18 cellular contexts compared by ENCODE assay signal in genomic region chr16:74768239-74768638, GRCh38. TPM values are rescaled to one million over a fixed set of nuclear protein-coding genes. Genes with fewer than 3 reads are reported as not detected.
DNase-seq lines count a peak whose midpoint lies in the region; ATAC-seq and TF ChIP-seq lines count a peak whose summit lies in the region.
"Had no signal": no experiment of that assay in that cellular context is flagged by ENCODE, and none has a peak within 500 bp of the region (broad histone marks: within the 10 kb centered on the region; RNA-seq: fewer than 3 reads in every experiment).

No MANE protein-coding gene starts in this region.

- no peaks in the 10 kb centered on the region for H3K36me3 ChIP-seq in aorta (ENCODE audit: control insufficient read depth in 1 of 2, insufficient read depth in 2 of 2, low read length in 1 of 2)
- H3K36me3 ChIP-seq: HAP-1 had no signal

- H3K9me3 ChIP-seq in aorta (ENCODE audit: control insufficient read depth, low read length): peaks cover 2% of the 10 kb centered on the region
- H3K9me3 ChIP-seq: HAP-1 had no signal

- CTCF ChIA-PET in Calu3 (lab: Charles Lee): no interaction called here
- CTCF ChIA-PET in WTC11 (lab: Charles Lee): interaction anchor here (0.5 to 2.9 kb wide), 7 partner anchors 14 to 94 kb away, joined by 3 to 15 read pairs (median 5); no protein-coding TSS in a partner anchor

- H3K4me3 ChIP-seq in aorta (ENCODE audit: low read length in 2 of 2): no peak overlapping the region
- H3K4me3 ChIP-seq: GM23248, HAP-1 had no signal

- BruUV-seq in Calu3 (replicated peaks; lab: Mats Ljungman, UMichigan): no TSS peak

- no peaks in the 10 kb centered on the region for H3K27me3 Mint-ChIP-seq in Calu3 (ENCODE audit: unreplicated experiment)
- peaks cover 6% of the 10 kb centered on the region for H3K27me3 Mint-ChIP-seq in WTC11 (ENCODE audit: low read depth)
- peaks cover 67% of the 10 kb centered on the region for H3K27me3 Mint-ChIP-seq in HFFc6 (ENCODE audit: insufficient read depth)
- H3K27me3 Mint-ChIP-seq in CD14-positive monocyte (ENCODE audit: low read depth in 3 of 3): peaks cover 23 to 31% (median 25%) of the 10 kb centered on the region in 3 donors

- H3K27ac Mint-ChIP-seq in Calu3 (ENCODE audit: unreplicated experiment) (peak overlapping the region; percentile 7), WTC11 (no peak overlapping the region), HFFc6 (no peak overlapping the region), CD14-positive monocyte (no peak overlapping the region)
- H3K27ac Mint-ChIP-seq: B cell; CD4-positive, alpha-beta memory T cell had no signal

- H3K36me3 Mint-ChIP-seq in Calu3 (ENCODE audit: insufficient read depth, unreplicated experiment) (peaks cover 47% of the 10 kb centered on the region), WTC11 (peaks cover 3% of the 10 kb centered on the region; the same call in 1 of the 2 replicates), HFFc6 (ENCODE audit: low read depth) (no peaks in the 10 kb centered on the region), CD14-positive monocyte (no peaks in the 10 kb centered on the region)
- H3K36me3 Mint-ChIP-seq: CD4-positive, alpha-beta memory T cell had no signal

- POLR2A ChIA-PET in WTC11 (lab: Charles Lee): no interaction called here

- no peak for DNase-seq in Calu3
- no peak for DNase-seq in WTC11 (ENCODE audit: low spot score)
- DNase-seq in posterior vena cava (ENCODE audit: low spot score): peak; percentile 73
- no peak for DNase-seq in aorta
- no peak for DNase-seq in activated CD8-positive, alpha-beta memory T cell treated with anti-CD3 and anti-CD28 coated beads, Interleukin-2, amount 50 U/mL, for 48 hours
- no peak for DNase-seq in HFFc6
- no peak for DNase-seq in CD14-positive monocyte (ENCODE audit: low spot score)
- DNase-seq: C1 segment of cervical spinal cord; CD4-positive, alpha-beta memory T cell; DMS153; DMS79 treated with DMSO at 0.1 percent for 48 hours; EL; GM23248; IMR-90; KBM-7 had no signal

- no peak overlapping the region for H3K27ac ChIP-seq in aorta (ENCODE audit: low read depth in 1 of 2, low read length in 2 of 2)
- H3K27ac ChIP-seq: GM23248, HL-60 had no signal

- ATAC-seq in WTC11 (peak; percentile 46), aorta (ENCODE audit: low FRiP score) (peak; percentile 44)

- H3K27me3 ChIP-seq in aorta (ENCODE audit: control insufficient read depth in 1 of 2, insufficient read depth in 2 of 2, low read length in 1 of 2): no peaks in the 10 kb centered on the region

- H3K4me1 Mint-ChIP-seq in Calu3 (ENCODE audit: low read depth, unreplicated experiment): peaks cover 35% of the 10 kb centered on the region
- H3K4me1 Mint-ChIP-seq in WTC11: peaks cover under 1% of the 10 kb centered on the region; the same call in 1 of the 2 replicates
- no peaks in the 10 kb centered on the region for H3K4me1 Mint-ChIP-seq in HFFc6 (ENCODE audit: low read depth)
- H3K4me1 Mint-ChIP-seq in CD14-positive monocyte: peaks cover 2% of the 10 kb centered on the region
- H3K4me1 Mint-ChIP-seq: CD4-positive, alpha-beta memory T cell had no signal

- TF ChIP-seq CTCF in Calu3 (IDR thresholded peaks at IDR 0.05; ENCODE audit: unreplicated experiment) (no peak), WTC11 (IDR thresholded peaks at IDR 0.05) (no peak), HFFc6 (IDR thresholded peaks at IDR 0.05) (no peak), CD14-positive monocyte (IDR thresholded peaks at IDR 0.05) (no peak)

- H3K4me3 Mint-ChIP-seq in Calu3 (ENCODE audit: low read depth, unreplicated experiment) (no peak overlapping the region), WTC11 (no peak overlapping the region), HFFc6 (no peak overlapping the region), CD14-positive monocyte (no peak overlapping the region)
- H3K4me3 Mint-ChIP-seq: B cell; CD4-positive, alpha-beta memory T cell had no signal

- H3K9me3 Mint-ChIP-seq in Calu3 (ENCODE audit: low read depth, unreplicated experiment) (no peaks in the 10 kb centered on the region), WTC11 (peaks cover 12% of the 10 kb centered on the region), HFFc6 (no peaks in the 10 kb centered on the region), CD14-positive monocyte (peaks cover 0 to 12% (median 0%) of the 10 kb centered on the region in 7 donors)

- H3K4me1 ChIP-seq in aorta (ENCODE audit: control insufficient read depth in 1 of 2, insufficient read depth in 2 of 2, low read length in 2 of 2): no peaks in the 10 kb centered on the region
- H3K4me1 ChIP-seq: HAP-1 had no signal

- WGBS in aorta, 2 donors: 63 to 65% methylated on average over 6 of the region's 6 CpGs

- intact Hi-C loops in Calu3 (cut with micrococcal nuclease; ENCODE audit: unreplicated experiment): no loop called here
- intact Hi-C loops in posterior vena cava (cut with DNase I): no loop called here
- intact Hi-C loops in aorta (cut with DNase I): no loop called here
- intact Hi-C loops in CD14-positive monocyte (cut with micrococcal nuclease): no loop called here

TF ChIP-seq in WTC11, 78 proteins besides CTCF, POLR2A, EP300 and RAD21:
- TF ChIP-seq ZNF121 (CRISPR knock-in tag; IDR thresholded peaks at IDR 0.05): no peak
- no peak for TF ChIP-seq ATF1 (CRISPR knock-in tag; IDR thresholded peaks at IDR 0.05)
- no peak for TF ChIP-seq ZNF512 (CRISPR knock-in tag; IDR thresholded peaks at IDR 0.05; ENCODE audit: borderline replicate concordance)
- no peak for TF ChIP-seq NR3C1 (CRISPR knock-in tag; conservative IDR thresholded peaks at IDR 0.05; ENCODE audit: low read depth)
- TF ChIP-seq E2F4 (CRISPR knock-in tag; IDR thresholded peaks at IDR 0.05; ENCODE audit: borderline replicate concordance, low read depth): no peak
- no peak for TF ChIP-seq NR2C2 (CRISPR knock-in tag; IDR thresholded peaks at IDR 0.05)
TF ChIP-seq in WTC11: peak in this region for 0.

RNA-seq across cellular contexts. Expression of gene FA2H, which starts 6.4 kb away (rescaled TPM):
- total RNA-seq in Calu3 (2022) (74.2 and 122 TPM in 2 replicates), WTC11 (2021) (6.0 to 10.9 TPM (median 6.6 TPM) in 3 replicates), posterior vena cava (not detected), aorta (under 1 TPM; 0.49 to 0.54 TPM)
- polyA plus RNA-seq in aorta (1 to 10 TPM in 1 of 2 donors, not detected in 1; 1.9 TPM), CD14-positive monocyte (not detected)
- not detected for total RNA-seq in HFFc6 (2021; fragmentation: NEBNext Ultra II Directional; extraction: Animal tissue kit (Norgen Biotek cat#: 25700))
- total RNA-seq: GM23248, IMR-90 had no signal
- polyA plus RNA-seq: GM23248, IMR-90 had no signal
